Comparison of ENCODE assay signal across 9 cellular contexts in the genomic region with DNA sequence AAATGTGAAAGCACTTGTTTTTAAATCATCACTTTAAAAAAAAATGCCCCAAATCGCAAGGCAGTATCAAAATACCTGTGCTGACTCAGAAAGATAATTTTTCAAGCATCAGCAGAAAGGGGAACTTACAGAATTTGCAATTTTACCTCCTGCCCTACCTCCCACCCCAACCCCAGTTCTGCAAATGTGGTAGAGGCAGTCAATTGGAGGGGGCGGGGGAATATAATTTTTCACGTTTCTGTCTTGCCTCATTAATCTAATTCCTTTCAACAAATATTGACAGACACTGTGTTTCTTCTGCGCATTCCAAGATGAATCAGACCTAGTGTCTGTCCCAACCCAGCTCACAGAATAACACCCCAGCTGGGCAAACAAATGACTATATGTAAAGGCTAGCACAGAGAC.
DNase-seq lines count a peak whose midpoint lies in the region; ATAC-seq and TF ChIP-seq lines count a peak whose summit lies in the region.
"Had no signal": no experiment of that assay in that cellular context is flagged by ENCODE, and none has a peak within 500 bp of the region (broad histone marks: within the 10 kb centered on the region; RNA-seq: fewer than 3 reads in every experiment).

No MANE protein-coding gene starts in this region.

- no peak overlapping the region for H2BK15ac ChIP-seq in mesenchymal stem cell (ENCODE audit: low read depth, poor library complexity, severe bottlenecking)

- POLR2A ChIA-PET in SK-N-SH (lab: Yijun Ruan, JAX): no interaction called here

- H3K9me3 ChIP-seq in SK-N-SH: no peaks in the 10 kb centered on the region
- H3K9me3 ChIP-seq in mesenchymal stem cell (ENCODE audit: control insufficient read depth, low read length): no peaks in the 10 kb centered on the region

- TF ChIP-seq RAD21 in SK-N-SH (IDR thresholded peaks at IDR 0.05; ENCODE audit: low read length): no peak

- no peak for TF ChIP-seq EP300 in SK-N-SH (IDR thresholded peaks at IDR 0.05; ENCODE audit: borderline replicate concordance in 1 of 2, low read depth in 1 of 2, low read length in 1 of 2)

- H2BK120ac ChIP-seq in mesenchymal stem cell (ENCODE audit: low read depth, low read length): no peak overlapping the region

- H3K14ac ChIP-seq in mesenchymal stem cell (ENCODE audit: low read length in 2 of 2): no peak overlapping the region

- H2BK12ac ChIP-seq in mesenchymal stem cell (ENCODE audit: low read length in 2 of 2): no peak overlapping the region

- no peak overlapping the region for H4K8ac ChIP-seq in mesenchymal stem cell (ENCODE audit: low read length)

- no peak overlapping the region for H3K23ac ChIP-seq in mesenchymal stem cell (ENCODE audit: low read length in 2 of 2)

- TF ChIP-seq CTCF in SK-N-SH (IDR thresholded peaks at IDR 0.05): no peak

- no peak overlapping the region for H3K4me2 ChIP-seq in SK-N-SH
- peak overlapping the region; percentile 17 for H3K4me2 ChIP-seq in mesenchymal stem cell (ENCODE audit: low read length, poor library complexity, severe bottlenecking)

- no peak overlapping the region for H2AK5ac ChIP-seq in mesenchymal stem cell (ENCODE audit: low read length, severe bottlenecking)

- no peaks in the 10 kb centered on the region for H3K36me3 Mint-ChIP-seq in immature natural killer cell

- H3K27ac ChIP-seq in SK-N-SH (ENCODE audit: low read depth in 2 of 2, low read length in 1 of 2): no peak overlapping the region
- peak overlapping the region; percentile 92 for H3K27ac ChIP-seq in mesenchymal stem cell (ENCODE audit: low read length, poor library complexity, severe bottlenecking)

- H3K18ac ChIP-seq in mesenchymal stem cell (ENCODE audit: low read depth in 1 of 2, low read length in 2 of 2): no peak overlapping the region

- no peak for ATAC-seq in SK-N-SH treated with all-trans-retinoic acid at 6 μM for 48 hours
- ATAC-seq in GM21529 (IDR thresholded peaks at IDR 0.05; ENCODE audit: unreplicated experiment): peak; percentile 77

- H3K79me1 ChIP-seq in mesenchymal stem cell (replicated peaks; ENCODE audit: low read length, poor library complexity, severe bottlenecking): peaks cover 19% of the 10 kb centered on the region

- H3K4me1 ChIP-seq in SK-N-SH (ENCODE audit: control insufficient read depth in 1 of 2, insufficient read depth in 2 of 2, low read depth in 1 of 2, low read length in 1 of 2) (peaks cover 0 to 7% of the 10 kb centered on the region in 2 experiments; a peak in 1 of 4 replicates), mesenchymal stem cell (ENCODE audit: control insufficient read depth, insufficient read depth, low read depth, low read length) (peaks cover 21% of the 10 kb centered on the region)

- peaks cover 0 to 4% (median 2%) of the 10 kb centered on the region in 3 donors for H3K27me3 Mint-ChIP-seq in immature natural killer cell (ENCODE audit: low read depth in 3 of 3)

- H3K9me3 Mint-ChIP-seq in immature natural killer cell: no peaks in the 10 kb centered on the region

- H3K9ac ChIP-seq in SK-N-SH (no peak overlapping the region), mesenchymal stem cell (ENCODE audit: low read length) (no peak overlapping the region)

- H3K27ac Mint-ChIP-seq in immature natural killer cell: no peak overlapping the region

- 80% methylated on average over 4 of the region's 4 CpGs for WGBS in SK-N-SH (ENCODE audit: low lambda C conversion rate)
- 39% methylated on average over 4 of the region's 4 CpGs for WGBS in mesenchymal stem cell

- no peak overlapping the region for H4K91ac ChIP-seq in mesenchymal stem cell (ENCODE audit: low read length)

- no peaks in the 10 kb centered on the region for H3F3A ChIP-seq in SK-N-SH (replicated peaks; ENCODE audit: insufficient read depth)

- peaks cover 6% of the 10 kb centered on the region; the same call in 1 of the 2 replicates for H3K79me2 ChIP-seq in SK-N-SH (ENCODE audit: insufficient read depth)

- no peaks in the 10 kb centered on the region for H4K20me1 ChIP-seq in SK-N-SH (ENCODE audit: insufficient read depth)

- H3K27me3 ChIP-seq in SK-N-SH (ENCODE audit: insufficient read depth): no peaks in the 10 kb centered on the region
- H3K27me3 ChIP-seq in mesenchymal stem cell (ENCODE audit: control insufficient read depth in 1 of 2, insufficient read depth in 1 of 2, low read length in 2 of 2): no peaks in the 10 kb centered on the region

- H3K9me2 ChIP-seq in SK-N-SH: no peaks in the 10 kb centered on the region

- H3K4me3 Mint-ChIP-seq in immature natural killer cell: no peak overlapping the region

- H2BK5ac ChIP-seq in mesenchymal stem cell (ENCODE audit: low read depth, low read length, poor library complexity, severe bottlenecking): no peak overlapping the region

- DNase-seq in SK-N-SH (no peak), HT1080 (ENCODE audit: low read depth) (peak; percentile 15), mesenchymal stem cell (peak; percentile 45), immature natural killer cell (no peak), GOT3 (lab: John Stamatoyannopoulos, UW) (no peak), KG1 (lab: John Stamatoyannopoulos, UW) (no peak)
- DNase-seq: ACHN had no signal

- no peak overlapping the region for H3K4me3 ChIP-seq in SK-N-SH (ENCODE audit: low read depth in 2 of 2, low read length in 1 of 2)
- H3K4me3 ChIP-seq in mesenchymal stem cell (ENCODE audit: insufficient read depth in 1 of 2, low read depth in 1 of 2, low read length in 2 of 2): no peak overlapping the region

- H3K36me3 ChIP-seq in SK-N-SH (replicated peaks in 1 of 2; ENCODE audit: control insufficient read depth in 1 of 2, insufficient read depth in 2 of 2, low read length in 1 of 2) (no peaks in the 10 kb centered on the region), mesenchymal stem cell (ENCODE audit: control insufficient read depth in 1 of 2, insufficient read depth in 2 of 2, low read depth in 1 of 2, low read length in 2 of 2) (peaks cover 0 to 40% of the 10 kb centered on the region in 2 experiments)

- no peak overlapping the region for H3K4ac ChIP-seq in mesenchymal stem cell (ENCODE audit: low read depth in 1 of 2, low read length in 2 of 2)

- no peaks in the 10 kb centered on the region for H3K4me1 Mint-ChIP-seq in immature natural killer cell

- CTCF ChIA-PET in SK-N-SH (lab: Yijun Ruan, JAX): no interaction called here

- H2AFZ ChIP-seq in SK-N-SH (ENCODE audit: low read depth): no peak overlapping the region
- no peak overlapping the region for H2AFZ ChIP-seq in mesenchymal stem cell (ENCODE audit: low read depth, low read length)

TF ChIP-seq in SK-N-SH, 30 proteins besides CTCF, POLR2A, EP300 and RAD21 (continues in another document):
- TF ChIP-seq RFX5 (IDR thresholded peaks at IDR 0.05; ENCODE audit: low read length) (no peak), RXRA (IDR thresholded peaks at IDR 0.05; ENCODE audit: borderline replicate concordance, low read depth) (no peak)
- TF ChIP-seq, protein P1, sequence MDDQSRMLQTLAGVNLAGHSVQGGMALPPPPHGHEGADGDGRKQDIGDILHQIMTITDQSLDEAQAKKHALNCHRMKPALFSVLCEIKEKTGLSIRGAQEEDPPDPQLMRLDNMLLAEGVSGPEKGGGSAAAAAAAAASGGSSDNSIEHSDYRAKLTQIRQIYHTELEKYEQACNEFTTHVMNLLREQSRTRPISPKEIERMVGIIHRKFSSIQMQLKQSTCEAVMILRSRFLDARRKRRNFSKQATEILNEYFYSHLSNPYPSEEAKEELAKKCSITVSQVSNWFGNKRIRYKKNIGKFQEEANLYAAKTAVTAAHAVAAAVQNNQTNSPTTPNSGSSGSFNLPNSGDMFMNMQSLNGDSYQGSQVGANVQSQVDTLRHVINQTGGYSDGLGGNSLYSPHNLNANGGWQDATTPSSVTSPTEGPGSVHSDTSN (IDR thresholded peaks at IDR 0.05): peak; percentile 46; the same call in 1 of the 2 replicates

TF ChIP-seq in SK-N-SH treated with all-trans-retinoic acid at 6 μM for 48 hours, 23 proteins besides CTCF, POLR2A, EP300 and RAD21:
- TF ChIP-seq PPARA (CRISPR knock-in tag; IDR thresholded peaks at IDR 0.05; ENCODE audit: borderline replicate concordance) (no peak), ZFP30 (CRISPR knock-in tag; IDR thresholded peaks at IDR 0.05) (no peak), ZFP3 (CRISPR knock-in tag; IDR thresholded peaks at IDR 0.05) (no peak), TOX (CRISPR knock-in tag; IDR thresholded peaks at IDR 0.05; ENCODE audit: borderline replicate concordance) (no peak), ZNF8 (CRISPR knock-in tag; IDR thresholded peaks at IDR 0.05) (no peak), TCF4 (CRISPR knock-in tag; IDR thresholded peaks at IDR 0.05; ENCODE audit: borderline replicate concordance) (no peak), ARNTL (CRISPR knock-in tag; IDR thresholded peaks at IDR 0.05; ENCODE audit: borderline replicate concordance, low read depth) (no peak)
TF ChIP-seq in SK-N-SH treated with all-trans-retinoic acid at 6 μM for 48 hours: peak in this region for 0.

Comparison
In these comparisons a context has a peak if more than half of its experiments do, and no peak if none do; other contexts are left out.
1. DNase-seq: peak in HT1080 (single experiment) and mesenchymal stem cell (single experiment); none in SK-N-SH (single experiment), immature natural killer cell (0 of 3), GOT3 (single experiment) and KG1 (single experiment).